In the genomic region with DNA sequence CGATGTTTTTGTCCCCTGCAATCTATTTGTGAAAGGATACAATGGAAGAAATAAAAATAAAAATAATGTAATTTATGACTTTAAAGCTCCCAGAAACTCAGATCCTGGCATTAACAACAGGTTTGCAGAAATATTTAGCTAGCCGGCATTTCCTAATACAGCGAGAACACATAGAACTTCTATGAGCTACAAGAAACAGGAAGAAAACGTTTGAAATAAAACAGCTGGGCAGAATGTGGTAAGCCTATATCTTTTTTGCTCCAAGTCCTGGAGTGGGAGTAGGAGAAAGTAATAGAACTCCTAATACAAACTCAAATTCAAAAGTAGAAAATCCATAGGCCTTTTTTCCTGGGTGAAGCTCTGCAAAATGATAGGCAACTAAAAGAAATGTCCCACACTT, we compare ENCODE assay signal across 28 cellular contexts. TPM values are rescaled to one million over a fixed set of nuclear protein-coding genes. Genes with fewer than 3 reads are reported as not detected.
DNase-seq lines count a peak whose midpoint lies in the region; ATAC-seq, FAIRE-seq and TF ChIP-seq lines count a peak whose summit lies in the region.
"Had no signal": no experiment of that assay in that cellular context is flagged by ENCODE, and none has a peak within 500 bp of the region (broad histone marks: within the 10 kb centered on the region; RNA-seq: fewer than 3 reads in every experiment).

No MANE protein-coding gene starts in this region.

- no peak overlapping the region for H3K4me3 ChIP-seq in GM23248
- no peak overlapping the region for H3K4me3 ChIP-seq in fibroblast of the aortic adventitia (ENCODE audit: low read depth, low read length)
- H3K4me3 ChIP-seq in suprapubic skin = no peak overlapping the region
- H3K4me3 ChIP-seq: ovary, sigmoid colon had no signal

- TF ChIP-seq POLR2A in suprapubic skin (IDR thresholded peaks at IDR 0.05) = no peak

- H3K27ac Mint-ChIP-seq in neural crest cell (ENCODE audit: unreplicated experiment) = no peak overlapping the region
- H3K27ac Mint-ChIP-seq in CD14-positive monocyte = no peak overlapping the region
- H3K27ac Mint-ChIP-seq: activated naive CD8-positive, alpha-beta T cell treated with anti-CD3 and anti-CD28 coated beads for 36 hours; activated T-helper 17 cell treated with anti-CD3 and anti-CD28 coated beads, Interleukin-2, amount 50 U/mL, for 72 hours; CD4-positive, CD25-positive, alpha-beta regulatory T cell; memory B cell; naive B cell had no signal

- DNase-seq in GM23248 = no peak
- peak; percentile 31 for DNase-seq in HuH-7.5 (ENCODE audit: low spot score)
- DNase-seq in fibroblast of the aortic adventitia (ENCODE audit: low read depth) = peak; percentile 66
- no peak for DNase-seq in neural crest cell (ENCODE audit: low read depth, low spot score)
- no peak for DNase-seq in suprapubic skin (ENCODE audit: low spot score in 2 of 2)
- DNase-seq in frontal cortex (ENCODE audit: low spot score in 2 of 2) = no peak
- DNase-seq in CD14-positive monocyte (ENCODE audit: low spot score) = no peak
- DNase-seq: activated naive CD8-positive, alpha-beta T cell treated with anti-CD3 and anti-CD28 coated beads for 36 hours; CD4-positive, CD25-positive, alpha-beta regulatory T cell; DMS 273 treated with DMSO at 0.1 percent for 48 hours; effector memory CD4-positive, alpha-beta T cell; naive B cell; NCI-H1092 treated with DMSO at 0.1 percent for 48 hours; NCI-H2029 treated with DMSO at 0.1 percent for 48 hours; NCI-H446 treated with DMSO at 0.1 percent for 48 hours; NK-92 treated with Interleukin-12 subunit alpha and Interleukin-12 subunit beta, amount 100 ng/mL, for 24 hours; ovary; sigmoid colon; SK-N-SH; substantia nigra had no signal

- WGBS in GM23248 (ENCODE audit: low coverage in 1 of 2, low lambda C conversion rate in 2 of 2, missing lambda C conversion rate in 2 of 2), 2 experiments = 50 to 53% methylated on average over 4 of the region's 4 CpGs
- 60% methylated on average over 4 of the region's 4 CpGs for WGBS in suprapubic skin

- H3K79me2 ChIP-seq in GM23248 (ENCODE audit: insufficient read depth) = no peaks in the 10 kb centered on the region

- H3K9me2 ChIP-seq in GM23248 (ENCODE audit: insufficient read depth) = no peaks in the 10 kb centered on the region
- H3K9me2 ChIP-seq: SK-N-SH had no signal

- H3K4me1 Mint-ChIP-seq in neural crest cell (peaks cover 14% of the 10 kb centered on the region), CD14-positive monocyte (no peaks in the 10 kb centered on the region)
- H3K4me1 Mint-ChIP-seq: activated naive CD8-positive, alpha-beta T cell treated with anti-CD3 and anti-CD28 coated beads for 36 hours; activated T-helper 17 cell treated with anti-CD3 and anti-CD28 coated beads, Interleukin-2, amount 50 U/mL, for 72 hours; CD4-positive, CD25-positive, alpha-beta regulatory T cell; memory B cell; naive B cell had no signal

- no peaks in the 10 kb centered on the region for H3K9me3 Mint-ChIP-seq in neural crest cell
- peaks cover 0 to 12% (median 5%) of the 10 kb centered on the region in 7 donors for H3K9me3 Mint-ChIP-seq in CD14-positive monocyte
- H3K9me3 Mint-ChIP-seq: activated T-helper 17 cell treated with anti-CD3 and anti-CD28 coated beads, Interleukin-2, amount 50 U/mL, for 72 hours; memory B cell had no signal

- H3K9me3 ChIP-seq in GM23248 (ENCODE audit: low read depth) = no peaks in the 10 kb centered on the region
- no peaks in the 10 kb centered on the region for H3K9me3 ChIP-seq in suprapubic skin
- H3K9me3 ChIP-seq: ovary, sigmoid colon, SK-N-SH had no signal

- no peak for FAIRE-seq in frontal cortex (lab: Jason Lieb, UNC)
- FAIRE-seq: GM18507, RCC 7860 had no signal

- ATAC-seq in HG03469 (IDR thresholded peaks at IDR 0.05; ENCODE audit: unreplicated experiment) = no peak
- ATAC-seq: activated T-helper 17 cell treated with anti-CD3 and anti-CD28 coated beads, Interleukin-2, amount 50 U/mL, for 72 hours; esophagus mucosa had no signal

- H3K36me3 Mint-ChIP-seq in neural crest cell (ENCODE audit: low read depth) (peaks cover 7% of the 10 kb centered on the region), CD14-positive monocyte (no peaks in the 10 kb centered on the region)
- H3K36me3 Mint-ChIP-seq: activated naive CD8-positive, alpha-beta T cell treated with anti-CD3 and anti-CD28 coated beads for 36 hours; CD4-positive, CD25-positive, alpha-beta regulatory T cell; memory B cell; naive B cell had no signal

- no peak for TF ChIP-seq CTCF in fibroblast of the aortic adventitia (IDR thresholded peaks at IDR 0.05; ENCODE audit: insufficient read depth, low read length)
- TF ChIP-seq CTCF in neural crest cell (conservative IDR thresholded peaks at IDR 0.05) = no peak
- no peak for TF ChIP-seq CTCF in suprapubic skin (IDR thresholded peaks at IDR 0.05)
- TF ChIP-seq CTCF in CD14-positive monocyte (IDR thresholded peaks at IDR 0.05) = no peak

- H3K4me1 ChIP-seq in GM23248 (ENCODE audit: insufficient read depth) = peaks cover 22% of the 10 kb centered on the region
- peaks cover under 1% of the 10 kb centered on the region for H3K4me1 ChIP-seq in suprapubic skin

- in situ Hi-C loops in GM23248 (cut with MboI) = no loop called here

- no peaks in the 10 kb centered on the region for H4K20me1 ChIP-seq in GM23248 (ENCODE audit: insufficient read depth)

- intact Hi-C loops in CD14-positive monocyte (cut with micrococcal nuclease) = no loop called here

- peaks cover 21% of the 10 kb centered on the region; the same call in 1 of the 2 replicates for H3F3A ChIP-seq in GM23248 (ENCODE audit: insufficient read depth)

- TF ChIP-seq EP300 in suprapubic skin (IDR thresholded peaks at IDR 0.05) = no peak

- no peaks in the 10 kb centered on the region for H3K27me3 Mint-ChIP-seq in neural crest cell (ENCODE audit: low read depth)
- H3K27me3 Mint-ChIP-seq in CD14-positive monocyte (ENCODE audit: low read depth in 3 of 3) = peaks cover 0 to 2% (median 0%) of the 10 kb centered on the region in 3 donors
- H3K27me3 Mint-ChIP-seq: activated naive CD8-positive, alpha-beta T cell treated with anti-CD3 and anti-CD28 coated beads for 36 hours; activated T-helper 17 cell treated with anti-CD3 and anti-CD28 coated beads, Interleukin-2, amount 50 U/mL, for 72 hours; CD4-positive, CD25-positive, alpha-beta regulatory T cell; memory B cell; naive B cell had no signal

- no peak overlapping the region for H3K4me2 ChIP-seq in GM23248 (ENCODE audit: unreplicated experiment)
- H3K4me2 ChIP-seq: SK-N-SH had no signal

- H3K36me3 ChIP-seq in GM23248 (ENCODE audit: low read depth) (no peaks in the 10 kb centered on the region), suprapubic skin (no peaks in the 10 kb centered on the region)
- H3K36me3 ChIP-seq: ovary, sigmoid colon had no signal

- H3K4me3 Mint-ChIP-seq in neural crest cell (peak overlapping the region; percentile 90), CD14-positive monocyte (no peak overlapping the region)
- H3K4me3 Mint-ChIP-seq: activated naive CD8-positive, alpha-beta T cell treated with anti-CD3 and anti-CD28 coated beads for 36 hours; activated T-helper 17 cell treated with anti-CD3 and anti-CD28 coated beads, Interleukin-2, amount 50 U/mL, for 72 hours; memory B cell; naive B cell had no signal

- H3K9ac ChIP-seq in GM23248 = no peak overlapping the region
- H3K9ac ChIP-seq: SK-N-SH had no signal

- H3K27me3 ChIP-seq in GM23248 (replicated peaks; ENCODE audit: insufficient read depth) (no peaks in the 10 kb centered on the region), suprapubic skin (no peaks in the 10 kb centered on the region)
- H3K27me3 ChIP-seq: ovary, sigmoid colon had no signal

- peak overlapping the region; percentile 30; the same call in 1 of the 2 replicates for H2AFZ ChIP-seq in GM23248

- H3K27ac ChIP-seq in GM23248 = no peak overlapping the region
- no peak overlapping the region for H3K27ac ChIP-seq in suprapubic skin
- H3K27ac ChIP-seq: ovary, VCaP had no signal

RNA-seq across cellular contexts. Expression of a gene that starts 29.6 kb away (rescaled TPM):
- 45.3 and 48.1 TPM in 2 replicates for total RNA-seq in GM23248 (2014; rRNA removed; shearing (Covaris generic))
- polyA plus RNA-seq in GM23248 (2016; fragmentation: Nextera tagmentation; extraction: Ambion mirVana) (42.2 and 45.8 TPM in 2 replicates), CD14-positive monocyte (not detected)
- total RNA-seq in fibroblast of the aortic adventitia (ENCODE audit: low replicate concordance) (15.5 and 22.6 TPM in 2 replicates), neural crest cell (0.30 and 0.44 TPM in 2 replicates), suprapubic skin (10 to 100 TPM in 1 of 4 donors, 1 to 10 TPM in 3; 4.6 to 10.1 (median 8.1) TPM), frontal cortex (6.5 TPM)
- total RNA-seq: activated naive CD8-positive, alpha-beta T cell treated with anti-CD3 and anti-CD28 coated beads for 36 hours; activated T-helper 17 cell treated with anti-CD3 and anti-CD28 coated beads, Interleukin-2, amount 50 U/mL, for 72 hours; CD4-positive, CD25-positive, alpha-beta regulatory T cell; T-helper 2 cell treated with Interferon-gamma antibody and Interleukin-4, amounts not matched to agents 100 ng/mL and 5 ng/mL, for 36 hours had no signal
- polyA plus RNA-seq: CD4-positive, CD25-positive, alpha-beta regulatory T cell had no signal

Comparison
In these comparisons a context has a peak if more than half of its experiments do, and no peak if none do; other contexts are left out.
1. DNase-seq: peak in HuH-7.5 (single experiment) and fibroblast of the aortic adventitia (single experiment); none in GM23248 (single experiment), neural crest cell (single experiment), suprapubic skin (0 of 2), frontal cortex (0 of 2) and CD14-positive monocyte (single experiment).